28 cellular contexts compared by ENCODE assay signal in genomic region chr21:45700461-45700860, GRCh38. TPM values are rescaled to one million over a fixed set of nuclear protein-coding genes. Genes with fewer than 3 reads are reported as not detected.
"Had no signal": no experiment of that assay in that cellular context is flagged by ENCODE, and none has a peak within 500 bp of the region (broad histone marks: within the 10 kb centered on the region; RNA-seq: fewer than 3 reads in every experiment).

No MANE protein-coding gene starts in this region.

- H3K9me3 ChIP-seq: esophagus squamous epithelium, gastrocnemius medialis, ovary, sigmoid colon had no signal

- H3K9me3 Mint-ChIP-seq: effector memory CD8-positive, alpha-beta T cell; memory B cell; natural killer cell treated with Interleukin-12 subunit alpha and Interleukin-12 subunit beta and Interleukin-15 and Interleukin-18, amount 100 ng/mL, for 72 hours; neural progenitor cell; stimulated activated effector memory CD8-positive, alpha-beta T cell treated with anti-CD3 and anti-CD28 coated beads, Interleukin-12 subunit alpha, Interleukin-12 subunit beta, amount 100 ng/mL, for 72 hours; type B pancreatic cell had no signal

- H2AFZ ChIP-seq: hepatocyte, neural progenitor cell had no signal

- H3K4me3 Mint-ChIP-seq: effector memory CD8-positive, alpha-beta T cell; memory B cell; natural killer cell treated with Interleukin-12 subunit alpha and Interleukin-12 subunit beta and Interleukin-15 and Interleukin-18, amount 100 ng/mL, for 72 hours; neural progenitor cell; stimulated activated effector memory CD8-positive, alpha-beta T cell treated with anti-CD3 and anti-CD28 coated beads, Interleukin-12 subunit alpha, Interleukin-12 subunit beta, amount 100 ng/mL, for 72 hours; type B pancreatic cell had no signal

- H3K27ac Mint-ChIP-seq: effector memory CD8-positive, alpha-beta T cell; memory B cell; natural killer cell treated with Interleukin-12 subunit alpha and Interleukin-12 subunit beta and Interleukin-15 and Interleukin-18, amount 100 ng/mL, for 72 hours; neural progenitor cell; stimulated activated effector memory CD8-positive, alpha-beta T cell treated with anti-CD3 and anti-CD28 coated beads, Interleukin-12 subunit alpha, Interleukin-12 subunit beta, amount 100 ng/mL, for 72 hours; type B pancreatic cell had no signal

- H3K36me3 ChIP-seq: esophagus squamous epithelium, gastrocnemius medialis, heart left ventricle, neural progenitor cell, ovary, sigmoid colon, stomach, tibial artery had no signal

- H3K9ac ChIP-seq: neural progenitor cell had no signal

- H3K4me3 ChIP-seq: coronary artery, esophagus squamous epithelium, gastrocnemius medialis, heart left ventricle, hepatocyte, lung, neural progenitor cell, ovary, psoas muscle, sigmoid colon, stomach, tibial artery had no signal

- H3K27me3 ChIP-seq: gastrocnemius medialis, heart left ventricle, hepatocyte, neural progenitor cell, ovary, sigmoid colon, stomach had no signal

- ATAC-seq: effector memory CD8-positive, alpha-beta T cell; gastrocnemius medialis; heart left ventricle; left lobe of liver; natural killer cell treated with Interleukin-12 subunit alpha and Interleukin-12 subunit beta and Interleukin-15 and Interleukin-18, amount 100 ng/mL, for 72 hours; psoas muscle; right cardiac atrium; stimulated activated effector memory CD8-positive, alpha-beta T cell treated with anti-CD3 and anti-CD28 coated beads, Interleukin-12 subunit alpha, Interleukin-12 subunit beta, amount 100 ng/mL, for 72 hours had no signal

- H3K4me1 Mint-ChIP-seq: neural progenitor cell had no signal

- H3K4me2 ChIP-seq: hepatocyte, neural progenitor cell had no signal

- FAIRE-seq: endometrium, kidney had no signal

- DNase-seq: effector memory CD8-positive, alpha-beta T cell; erythroblast; esophagus squamous epithelium; gastrocnemius medialis; heart left ventricle; kidney; nucleus accumbens; ovary; posterior cingulate gyrus; psoas muscle; right cardiac atrium; sigmoid colon; stimulated activated CD4-positive, alpha-beta T cell treated with anti-CD3 and anti-CD28 coated beads, Interleukin-2, amount 100 ng/mL, for 24 hours; stimulated activated CD4-positive, alpha-beta T cell treated with anti-CD3 and anti-CD28 coated beads, Interleukin-4, amount 100 ng/mL, for 24 hours; stimulated activated naive CD4-positive, alpha-beta T cell treated with Interleukin-2 at 50 U/mL for 16 hours; stomach; tibial artery had no signal

- H3K27ac ChIP-seq: coronary artery, esophagus squamous epithelium, gastrocnemius medialis, heart left ventricle, hepatocyte, neural progenitor cell, ovary, psoas muscle, sigmoid colon, stomach, tibial artery had no signal

- H3K36me3 Mint-ChIP-seq: memory B cell; natural killer cell treated with Interleukin-12 subunit alpha and Interleukin-12 subunit beta and Interleukin-15 and Interleukin-18, amount 100 ng/mL, for 72 hours; neural progenitor cell; stimulated activated effector memory CD8-positive, alpha-beta T cell treated with anti-CD3 and anti-CD28 coated beads, Interleukin-12 subunit alpha, Interleukin-12 subunit beta, amount 100 ng/mL, for 72 hours; type B pancreatic cell had no signal

- H3K4me1 ChIP-seq: gastrocnemius medialis, neural progenitor cell, psoas muscle, stomach had no signal

RNA-seq across cellular contexts. Expression of gene PCBP3, which starts 56.9 kb away (rescaled TPM):
- total RNA-seq: skeletal muscle tissue had no signal
